ENCODE assay signal across 11 cellular contexts in genomic region chr19:11624064-11624463, GRCh38. TPM values are rescaled to one million over a fixed set of nuclear protein-coding genes. Genes with fewer than 3 reads are reported as not detected.
DNase-seq lines count a peak whose midpoint lies in the region; ATAC-seq and TF ChIP-seq lines count a peak whose summit lies in the region.
"Had no signal": no experiment of that assay in that cellular context is flagged by ENCODE, and none has a peak within 500 bp of the region (broad histone marks: within the 10 kb centered on the region; RNA-seq: fewer than 3 reads in every experiment).

No MANE protein-coding gene starts in this region.

- no peaks in the 10 kb centered on the region for H3K9me3 Mint-ChIP-seq in WTC11
- H3K9me3 Mint-ChIP-seq in activated CD4-positive, alpha-beta T cell treated with anti-CD3 and anti-CD28 coated beads, Interleukin-2, amount 10 ng/mL, durations not matched to agents 7 days and 5 days = peaks cover 19% of the 10 kb centered on the region

- peaks cover 17% of the 10 kb centered on the region for H3K36me3 Mint-ChIP-seq in WTC11
- H3K36me3 Mint-ChIP-seq in activated CD4-positive, alpha-beta T cell treated with anti-CD3 and anti-CD28 coated beads, Interleukin-2, amount 10 ng/mL, durations not matched to agents 7 days and 5 days (ENCODE audit: low read depth) = peaks cover 26% of the 10 kb centered on the region

- peaks cover 15% of the 10 kb centered on the region for H3K4me1 ChIP-seq in left ventricle myocardium inferior
- no peaks in the 10 kb centered on the region for H3K4me1 ChIP-seq in HAP-1

- H3K9me3 ChIP-seq in left ventricle myocardium inferior (replicated peaks) (no peaks in the 10 kb centered on the region), HAP-1 (peaks cover 6% of the 10 kb centered on the region; the same call in 1 of the 2 replicates)

- no peaks in the 10 kb centered on the region for H3K27me3 ChIP-seq in left ventricle myocardium inferior (ENCODE audit: low read depth)
- no peaks in the 10 kb centered on the region for H3K27me3 ChIP-seq in HAP-1 (ENCODE audit: low read depth)
- H3K27me3 ChIP-seq: dorsolateral prefrontal cortex had no signal

- peaks cover 34% of the 10 kb centered on the region for H3K27me3 Mint-ChIP-seq in WTC11 (ENCODE audit: low read depth)
- peaks cover 21% of the 10 kb centered on the region for H3K27me3 Mint-ChIP-seq in activated CD4-positive, alpha-beta T cell treated with anti-CD3 and anti-CD28 coated beads, Interleukin-2, amount 10 ng/mL, durations not matched to agents 7 days and 5 days

- POLR2A ChIA-PET in WTC11 (lab: Charles Lee) = no interaction called here
- POLR2A ChIA-PET in activated CD4-positive, alpha-beta T cell treated with anti-CD3 and anti-CD28 coated beads, Interleukin-2, amount 10 ng/mL, durations not matched to agents 7 days and 5 days (lab: Charles Lee) = no interaction called here

- peak overlapping the region; percentile 74 for H3K4me3 Mint-ChIP-seq in WTC11
- H3K4me3 Mint-ChIP-seq in activated CD4-positive, alpha-beta T cell treated with anti-CD3 and anti-CD28 coated beads, Interleukin-2, amount 10 ng/mL, durations not matched to agents 7 days and 5 days = no peak overlapping the region

- H3K4me1 Mint-ChIP-seq in WTC11 = peaks cover 21% of the 10 kb centered on the region
- H3K4me1 Mint-ChIP-seq in activated CD4-positive, alpha-beta T cell treated with anti-CD3 and anti-CD28 coated beads, Interleukin-2, amount 10 ng/mL, durations not matched to agents 7 days and 5 days = peaks cover 7% of the 10 kb centered on the region

- TF ChIP-seq CTCF in WTC11 (IDR thresholded peaks at IDR 0.05) (no peak), left ventricle myocardium inferior (IDR thresholded peaks at IDR 0.05; ENCODE audit: borderline replicate concordance) (no peak)

- H3K27ac ChIP-seq in left ventricle myocardium inferior (replicated peaks) = peak overlapping the region; percentile 22
- H3K27ac ChIP-seq: dorsolateral prefrontal cortex had no signal

- intact Hi-C loops in left ventricle myocardium inferior (cut with micrococcal nuclease) = no loop called here
- intact Hi-C loops in sciatic nerve (cut with DNase I) = no loop called here

- H3K27ac Mint-ChIP-seq in WTC11 = no peak overlapping the region
- no peak overlapping the region for H3K27ac Mint-ChIP-seq in activated CD4-positive, alpha-beta T cell treated with anti-CD3 and anti-CD28 coated beads, Interleukin-2, amount 10 ng/mL, durations not matched to agents 7 days and 5 days

- in situ Hi-C loops in HAP-1 (cut with MboI; ENCODE audit: low sequenced_read_pairs) = no loop called here

- ATAC-seq in WTC11 = no peak
- peak; percentile 64 for ATAC-seq in sciatic nerve
- no peak for ATAC-seq in GM21447 (IDR thresholded peaks at IDR 0.05; ENCODE audit: unreplicated experiment)

- peak; percentile 45 for DNase-seq in GM03348 (ENCODE audit: low spot score)
- no peak for DNase-seq in WTC11 (ENCODE audit: low spot score)
- DNase-seq in left ventricle myocardium inferior = no peak
- no peak for DNase-seq in sciatic nerve (ENCODE audit: low spot score)
- DNase-seq in GDM1 (lab: John Stamatoyannopoulos, UW) = no peak
- DNase-seq in activated CD4-positive, alpha-beta T cell treated with anti-CD3 and anti-CD28 coated beads, Interleukin-2, amount 10 ng/mL, durations not matched to agents 7 days and 5 days = no peak
- no peak for DNase-seq in HAP-1 (ENCODE audit: low spot score in 2 of 2)
- DNase-seq: NCI-H1417 treated with DMSO at 0.1 percent for 48 hours, T1000 had no signal

- peak overlapping the region; percentile 62 for H3K4me3 ChIP-seq in left ventricle myocardium inferior
- no peak overlapping the region for H3K4me3 ChIP-seq in HAP-1

- H3K36me3 ChIP-seq in left ventricle myocardium inferior (peaks cover 20% of the 10 kb centered on the region), HAP-1 (replicated peaks) (peaks cover 19% of the 10 kb centered on the region)

- CTCF ChIA-PET in WTC11 (lab: Charles Lee) = interaction anchor here (1.1 to 1.5 kb wide), 2 partner anchors 76 to 173 kb away, joined by 4 to 6 read pairs; no protein-coding TSS in a partner anchor
- CTCF ChIA-PET in activated CD4-positive, alpha-beta T cell treated with anti-CD3 and anti-CD28 coated beads, Interleukin-2, amount 10 ng/mL, durations not matched to agents 7 days and 5 days (lab: Charles Lee) = interaction anchor here (0.9 kb wide), 1 partner anchor 29 kb away, joined by 3 read pairs; no protein-coding TSS in a partner anchor

TF ChIP-seq in WTC11, 78 proteins besides CTCF, POLR2A, EP300 and RAD21:
- no peak for TF ChIP-seq STAT6 (CRISPR knock-in tag; conservative IDR thresholded peaks at IDR 0.05; ENCODE audit: low read depth)
- no peak for TF ChIP-seq ZNF532 (CRISPR knock-in tag; IDR thresholded peaks at IDR 0.05; ENCODE audit: borderline replicate concordance)
- no peak for TF ChIP-seq GRHL2 (CRISPR knock-in tag; IDR thresholded peaks at IDR 0.05; ENCODE audit: insufficient replicate concordance, severe bottlenecking)
- TF ChIP-seq ZNF219 (CRISPR knock-in tag; IDR thresholded peaks at IDR 0.05; ENCODE audit: borderline replicate concordance) = no peak
- TF ChIP-seq SP1 (CRISPR knock-in tag; conservative IDR thresholded peaks at IDR 0.05) = no peak
- TF ChIP-seq FOXK1 (CRISPR knock-in tag; IDR thresholded peaks at IDR 0.05) = no peak

RNA-seq across cellular contexts. Expression of gene ZNF627, which starts 26.8 kb away (rescaled TPM):
- total RNA-seq in WTC11 (2021) (12.6 to 13.2 TPM (median 12.7 TPM) in 3 replicates), left ventricle myocardium inferior (5.5 TPM), sciatic nerve (13.6 TPM)
- total RNA-seq in activated CD4-positive, alpha-beta T cell treated with anti-CD3 and anti-CD28 coated beads, Interleukin-2, amount 10 ng/mL, durations not matched to agents 7 days and 5 days = 1 to 10 TPM; 4.6 to 4.7 TPM

RNA-seq across cellular contexts. Expression of gene ACP5, which starts 46.6 kb away (rescaled TPM):
- total RNA-seq in WTC11 (2021) (8.6 to 14.3 TPM (median 11.8 TPM) in 3 replicates), left ventricle myocardium inferior (3.1 TPM), sciatic nerve (19.7 TPM)
- total RNA-seq in activated CD4-positive, alpha-beta T cell treated with anti-CD3 and anti-CD28 coated beads, Interleukin-2, amount 10 ng/mL, durations not matched to agents 7 days and 5 days = 10 to 100 TPM; 27.5 to 33.9 TPM
